24 cellular contexts compared by ENCODE assay signal in the genomic region with DNA sequence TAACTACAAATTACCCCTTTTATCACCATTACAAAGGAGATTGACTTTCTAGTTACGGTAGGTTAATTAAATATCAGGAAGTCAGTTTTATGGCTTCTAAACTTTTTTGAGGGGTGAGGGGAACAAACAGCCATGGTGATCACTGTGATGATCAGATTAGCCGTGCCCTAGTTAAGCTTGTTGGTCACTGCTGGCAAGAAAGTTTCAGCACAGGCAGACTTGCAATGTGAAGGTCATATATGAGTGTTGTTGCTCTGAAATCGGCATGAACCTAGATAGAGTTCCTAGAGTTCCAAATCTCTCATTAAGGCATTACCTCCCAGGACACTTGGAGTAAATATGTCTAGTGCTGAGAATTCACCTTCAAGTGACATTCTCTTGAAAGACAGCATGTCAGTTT.
DNase-seq lines count a peak whose midpoint lies in the region; ATAC-seq, FAIRE-seq and TF ChIP-seq lines count a peak whose summit lies in the region.
"Had no signal": no experiment of that assay in that cellular context is flagged by ENCODE, and none has a peak within 500 bp of the region (broad histone marks: within the 10 kb centered on the region; RNA-seq: fewer than 3 reads in every experiment).

No MANE protein-coding gene starts in this region.

- H2AFZ ChIP-seq in H1 (ENCODE audit: low read length), result no peak overlapping the region
- H2AFZ ChIP-seq: GM23248 had no signal

- no peak overlapping the region for H2AK5ac ChIP-seq in H1 (ENCODE audit: low read depth, low read length)

- no peak overlapping the region for H4K5ac ChIP-seq in H1 (ENCODE audit: insufficient read length, low read depth, low read length)

- no peak for FAIRE-seq in H1 (lab: Jason Lieb, UNC)
- FAIRE-seq: GM12891 had no signal

- H2BK15ac ChIP-seq in H1 (ENCODE audit: low read length), result no peak overlapping the region

- H3K9ac ChIP-seq in H1 (replicated peaks in 1 of 4; ENCODE audit: extremely low read depth in 1 of 4, low read depth in 3 of 4, low read length in 3 of 4), result no peak overlapping the region
- H3K9ac ChIP-seq: GM23248 had no signal

- H3K4me2 ChIP-seq in H1 (ENCODE audit: insufficient read depth in 1 of 2, low read depth in 2 of 2, low read length in 2 of 2), result no peak overlapping the region

- H3K23ac ChIP-seq in H1 (ENCODE audit: insufficient read length), result no peak overlapping the region

- intact Hi-C loops in cardiac septum (cut with DNase I) (no loop called here), gastrocnemius medialis (cut with DNase I; ENCODE audit: low total_unique reads) (no loop called here)

- H3K4me3 ChIP-seq in cardiac muscle cell (no peak overlapping the region), H1 (ENCODE audit: extremely low read depth in 1 of 4, insufficient read depth in 2 of 4, low read depth in 3 of 4, low read length in 4 of 4) (no peak overlapping the region), gastrocnemius medialis (no peak overlapping the region)
- H3K4me3 ChIP-seq: GM23248 had no signal

- H4K8ac ChIP-seq in H1 (ENCODE audit: extremely low read depth, insufficient read depth, low read length), result no peak overlapping the region

- peaks cover 74% of the 10 kb centered on the region for H3K36me3 Mint-ChIP-seq in nephron (ENCODE audit: low read depth)

- no peaks in the 10 kb centered on the region for H3K27me3 Mint-ChIP-seq in nephron (ENCODE audit: low read depth)

- H3K4me1 ChIP-seq in cardiac muscle cell (ENCODE audit: low read depth), result peaks cover 44% of the 10 kb centered on the region
- H3K4me1 ChIP-seq in H1 (replicated peaks in 1 of 4; ENCODE audit: control insufficient read depth in 3 of 4, insufficient read depth in 4 of 4, low read length in 3 of 4), result no peaks in the 10 kb centered on the region
- peaks cover 57 to 63% of the 10 kb centered on the region in 2 donors for H3K4me1 ChIP-seq in gastrocnemius medialis

- TF ChIP-seq POLR2A in H1 (IDR thresholded peaks at IDR 0.05; ENCODE audit: control extremely low read depth in 1 of 2, low read depth in 2 of 2, low read length in 2 of 2), result no peak
- TF ChIP-seq POLR2A in gastrocnemius medialis (IDR thresholded peaks at IDR 0.05), result no peak

- no peak overlapping the region for H4K91ac ChIP-seq in H1 (replicated peaks; ENCODE audit: insufficient read length, low read length)

- H3K4ac ChIP-seq in H1 (replicated peaks; ENCODE audit: insufficient read length, low read depth, low read length), result no peak overlapping the region

- no peaks in the 10 kb centered on the region for H3K79me1 ChIP-seq in H1 (ENCODE audit: low read depth, low read length)

- no peak overlapping the region for H2BK20ac ChIP-seq in H1 (ENCODE audit: low read length)

- DNase-seq in cardiac muscle cell (ENCODE audit: low read depth in 1 of 2, low spot score in 1 of 2), result peak in 1 of 2 donors; percentile 43
- no peak for DNase-seq in cardiac septum (ENCODE audit: low spot score)
- DNase-seq in H1 (ENCODE audit: low read depth in 1 of 2, low spot score in 2 of 2), result no peak
- DNase-seq in gastrocnemius medialis, result no peak
- DNase-seq in activated gamma-delta T cell (lab: John Stamatoyannopoulos, UW), result no peak
- no peak for DNase-seq in mesenteric fat pad (ENCODE audit: low spot score)
- no peak for DNase-seq in SW 1271 (lab: John Stamatoyannopoulos, UW)
- DNase-seq: AML-193; C1 segment of cervical spinal cord; CD8-positive, alpha-beta T cell; DND-41; GM23248; HCEC 1CT; KG1; NCI-H1092 treated with DMSO at 0.1 percent for 48 hours; NCI-H1436 treated with DMSO at 0.1 percent for 48 hours; NCI-H1930; NCI-H2227 treated with DMSO at 0.1 percent for 48 hours; NCI-H510A; NK-92 treated with Interleukin-12 subunit alpha and Interleukin-12 subunit beta, amount 100 ng/mL, for 24 hours had no signal

- H3K79me2 ChIP-seq in H1 (ENCODE audit: control insufficient read depth in 1 of 2, insufficient read depth in 2 of 2, low read length in 2 of 2), result no peaks in the 10 kb centered on the region

- no peak overlapping the region for H2BK5ac ChIP-seq in H1 (ENCODE audit: low read depth, low read length)

- ATAC-seq in gastrocnemius medialis, result peak in 1 of 2 donors; percentile 29
- ATAC-seq: CD8-positive, alpha-beta T cell had no signal

- H3K4me1 Mint-ChIP-seq in nephron, result peaks cover 25% of the 10 kb centered on the region

- no peak overlapping the region for H3K18ac ChIP-seq in H1 (ENCODE audit: extremely low read depth, low read length)

- H3K36me3 ChIP-seq in cardiac muscle cell (peaks cover 10% of the 10 kb centered on the region), H1 (ENCODE audit: control insufficient read depth in 2 of 4, insufficient read depth in 4 of 4, low read length in 3 of 4) (peaks cover 2 to 13% (median 8%) of the 10 kb centered on the region in 4 experiments; a peak in 5 of 8 replicates), gastrocnemius medialis (peaks cover 0 to 24% of the 10 kb centered on the region in 2 donors)

- H3K23me2 ChIP-seq in H1 (ENCODE audit: low read depth, low read length), result no peaks in the 10 kb centered on the region

- no peak overlapping the region for H2BK120ac ChIP-seq in H1 (replicated peaks; ENCODE audit: low read depth, low read length)

- H3K9me3 ChIP-seq in cardiac muscle cell (ENCODE audit: low read depth) (no peaks in the 10 kb centered on the region), H1 (ENCODE audit: insufficient read depth in 2 of 2, low read depth in 1 of 2, low read length in 1 of 2) (no peaks in the 10 kb centered on the region), gastrocnemius medialis (no peaks in the 10 kb centered on the region)

- no peak overlapping the region for H2BK12ac ChIP-seq in H1 (ENCODE audit: low read depth, low read length)

- POLR2A ChIA-PET in H1 (lab: Charles Lee; ENCODE audit: partially characterized antibody), result no interaction called here

- no peaks in the 10 kb centered on the region for H3K9me3 Mint-ChIP-seq in nephron
- H3K9me3 Mint-ChIP-seq: CD8-positive, alpha-beta T cell had no signal

- peak overlapping the region in 2 of 3 experiments; percentile 38 to 51 for H3K27ac Mint-ChIP-seq in nephron
- H3K27ac Mint-ChIP-seq: CD8-positive, alpha-beta T cell had no signal

- TF ChIP-seq CTCF in cardiac muscle cell (IDR thresholded peaks at IDR 0.05; ENCODE audit: low read depth, low read length) (no peak), H1 (IDR thresholded peaks at IDR 0.05; ENCODE audit: control extremely low read depth in 1 of 3, insufficient read depth in 1 of 3, low read depth in 1 of 3, low read length in 3 of 3) (no peak), nephron (IDR thresholded peaks at IDR 0.05; ENCODE audit: unreplicated experiment in 3 of 3) (no peak), gastrocnemius medialis (IDR thresholded peaks at IDR 0.05 in 4 of 5, conservative IDR thresholded peaks at IDR 0.05 in 1 of 5) (no peak)

- no peak for TF ChIP-seq EP300 in H1 (IDR thresholded peaks at IDR 0.05; ENCODE audit: borderline replicate concordance in 1 of 2, low read depth in 2 of 2, low read length in 2 of 2)

- no peaks in the 10 kb centered on the region for H3K27me3 ChIP-seq in cardiac muscle cell
- H3K27me3 ChIP-seq in H1 (replicated peaks in 1 of 4; ENCODE audit: control insufficient read depth in 3 of 4, extremely low read depth in 1 of 4, insufficient read depth in 3 of 4, low read length in 3 of 4), result no peaks in the 10 kb centered on the region
- H3K27me3 ChIP-seq in gastrocnemius medialis, result no peaks in the 10 kb centered on the region

- H3K56ac ChIP-seq in H1 (replicated peaks; ENCODE audit: insufficient read length, low read depth, low read length), result no peak overlapping the region

- no peak overlapping the region for H3K14ac ChIP-seq in H1 (ENCODE audit: insufficient read length)

- in situ Hi-C loops in gastrocnemius medialis (cut with MboI; ENCODE audit: low sequenced_read_pairs in 4 of 4), result no loop called here

- H3K27ac ChIP-seq in cardiac muscle cell, result peak overlapping the region; percentile 79
- H3K27ac ChIP-seq in H1 (ENCODE audit: low read depth, low read length), result 0 out of 2 replicates have a peak overlapping the region, but pooled peaks have one; percentile 5
- H3K27ac ChIP-seq in gastrocnemius medialis, result peak overlapping the region; percentile 1 to 46 (median 16)
- H3K27ac ChIP-seq: GM23248, HL-60, RWPE1 had no signal

- no peak for TF ChIP-seq RAD21 in H1 (IDR thresholded peaks at IDR 0.05 in 1 of 2, conservative IDR thresholded peaks at IDR 0.05 in 1 of 2; ENCODE audit: low read depth in 2 of 2, low read length in 2 of 2)

- no peak overlapping the region for H3K4me3 Mint-ChIP-seq in nephron
- H3K4me3 Mint-ChIP-seq: CD8-positive, alpha-beta T cell had no signal

- CTCF ChIA-PET in H1 (lab: Charles Lee; ENCODE audit: partially characterized antibody), result interaction anchor here (1.8 kb wide), 1 partner anchor 13 kb away, joined by 5 read pairs; no protein-coding TSS in a partner anchor

- WGBS in H1 (ENCODE audit: extremely low coverage in 1 of 2, insufficient coverage in 1 of 2, insufficient read length in 1 of 2, insufficient replicate concordance in 2 of 2, low coverage in 1 of 2, low lambda C conversion rate in 2 of 2, missing lambda C conversion rate in 1 of 2), 2 experiments, result 93% methylated on average over 3 of the region's 3 CpGs; no CpG with 5 or more reads in 1 of the 2 experiments

- no peaks in the 10 kb centered on the region for H4K20me1 ChIP-seq in H1 (replicated peaks in 1 of 2; ENCODE audit: control insufficient read depth in 1 of 2, insufficient read depth in 2 of 2, low read length in 2 of 2)

TF ChIP-seq in H1, 55 proteins besides CTCF, POLR2A, EP300 and RAD21:
- no peak for TF ChIP-seq BRCA1 (IDR thresholded peaks at IDR 0.05; ENCODE audit: low read depth, low read length)
- no peak for TF ChIP-seq CHD1 (IDR thresholded peaks at IDR 0.05; ENCODE audit: low read depth, low read length)
- TF ChIP-seq RFX5 (IDR thresholded peaks at IDR 0.05; ENCODE audit: borderline replicate concordance, low read depth, low read length), result no peak
- TF ChIP-seq HDAC2 (IDR thresholded peaks at IDR 0.05; ENCODE audit: borderline replicate concordance in 1 of 2, low read depth in 2 of 2, low read length in 2 of 2), result no peak
- no peak for TF ChIP-seq SUZ12 (IDR thresholded peaks at IDR 0.05; ENCODE audit: low read length)
- TF ChIP-seq SP4 (IDR thresholded peaks at IDR 0.05; ENCODE audit: low read length), result no peak
- no peak for TF ChIP-seq CBX8 (IDR thresholded peaks at IDR 0.05; ENCODE audit: borderline replicate concordance, low read depth, low read length)
- no peak for TF ChIP-seq SIRT6 (IDR thresholded peaks at IDR 0.05; ENCODE audit: low read length)
- TF ChIP-seq KDM5A (IDR thresholded peaks at IDR 0.05; ENCODE audit: low read length), result no peak

Comparison
In these comparisons a context has a peak if more than half of its experiments do, and no peak if none do; other contexts are left out.
1. H3K27ac ChIP-seq: peak in every context shown above with its lines; median percentile 79 in cardiac muscle cell; 16 in gastrocnemius medialis; 5 in H1.